1 cellular context compared by ENCODE assay signal in the genomic region with DNA sequence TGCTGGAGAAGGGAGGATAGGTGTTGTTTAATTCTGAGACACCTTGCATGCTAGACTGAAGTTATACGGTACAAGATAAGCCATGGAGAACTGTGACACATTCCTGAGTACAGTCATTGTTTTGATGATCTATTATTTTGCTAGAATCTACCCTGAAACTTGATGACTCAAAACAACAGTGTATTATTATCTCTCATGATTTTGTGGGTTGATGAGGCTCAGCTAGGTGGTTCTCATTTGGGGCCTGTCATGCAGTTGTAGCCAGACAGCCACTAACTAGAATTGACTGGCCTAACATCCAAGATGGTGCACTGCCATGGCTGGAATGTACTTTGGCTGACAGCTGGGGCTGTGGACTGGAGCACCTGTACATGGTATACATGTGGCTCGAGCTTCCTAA.
TF ChIP-seq lines count a peak whose summit lies in the region.

No MANE protein-coding gene starts in this region.

TF ChIP-seq in GM12878, 131 proteins besides CTCF, POLR2A, EP300 and RAD21:
- TF ChIP-seq NFYA (IDR thresholded peaks at IDR 0.05; ENCODE audit: borderline replicate concordance, low read depth, low read length) (no peak), SP1 (IDR thresholded peaks at IDR 0.05; ENCODE audit: low read depth, low read length) (no peak), RUNX3 (IDR thresholded peaks at IDR 0.05; ENCODE audit: low read length) (peak; percentile 29; the same call in 1 of the 2 replicates), ZSCAN29 (IDR thresholded peaks at IDR 0.05) (no peak), PAX5 (IDR thresholded peaks at IDR 0.05; ENCODE audit: borderline replicate concordance, low read depth, low read length) (no peak), CHD2 (IDR thresholded peaks at IDR 0.05; ENCODE audit: borderline replicate concordance, low read depth, low read length) (no peak), IKZF1 (conservative IDR thresholded peaks at IDR 0.05) (no peak), STAT3 (IDR thresholded peaks at IDR 0.05; ENCODE audit: low read depth, low read length) (no peak), PRDM15 (CRISPR knock-in tag; IDR thresholded peaks at IDR 0.05) (no peak), PKNOX1 (IDR thresholded peaks at IDR 0.05) (no peak), BCL11A (IDR thresholded peaks at IDR 0.05; ENCODE audit: low read depth, low read length) (0 out of 2 replicates have a peak, but pooled peaks have one; percentile 15), PML (IDR thresholded peaks at IDR 0.05; ENCODE audit: low read length) (no peak), MEF2B (IDR thresholded peaks at IDR 0.05; ENCODE audit: partially characterized antibody, poor library complexity, severe bottlenecking) (no peak), ATF7 (IDR thresholded peaks at IDR 0.05; ENCODE audit: low read depth) (no peak)
- TF ChIP-seq, protein P1, sequence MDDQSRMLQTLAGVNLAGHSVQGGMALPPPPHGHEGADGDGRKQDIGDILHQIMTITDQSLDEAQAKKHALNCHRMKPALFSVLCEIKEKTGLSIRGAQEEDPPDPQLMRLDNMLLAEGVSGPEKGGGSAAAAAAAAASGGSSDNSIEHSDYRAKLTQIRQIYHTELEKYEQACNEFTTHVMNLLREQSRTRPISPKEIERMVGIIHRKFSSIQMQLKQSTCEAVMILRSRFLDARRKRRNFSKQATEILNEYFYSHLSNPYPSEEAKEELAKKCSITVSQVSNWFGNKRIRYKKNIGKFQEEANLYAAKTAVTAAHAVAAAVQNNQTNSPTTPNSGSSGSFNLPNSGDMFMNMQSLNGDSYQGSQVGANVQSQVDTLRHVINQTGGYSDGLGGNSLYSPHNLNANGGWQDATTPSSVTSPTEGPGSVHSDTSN (IDR thresholded peaks at IDR 0.05; ENCODE audit: insufficient replicate concordance, low read depth, low read length), result no peak
TF ChIP-seq in GM12878: peak in this region for 2.
